ENCODE assay signal across 1 cellular context in the genomic region with DNA sequence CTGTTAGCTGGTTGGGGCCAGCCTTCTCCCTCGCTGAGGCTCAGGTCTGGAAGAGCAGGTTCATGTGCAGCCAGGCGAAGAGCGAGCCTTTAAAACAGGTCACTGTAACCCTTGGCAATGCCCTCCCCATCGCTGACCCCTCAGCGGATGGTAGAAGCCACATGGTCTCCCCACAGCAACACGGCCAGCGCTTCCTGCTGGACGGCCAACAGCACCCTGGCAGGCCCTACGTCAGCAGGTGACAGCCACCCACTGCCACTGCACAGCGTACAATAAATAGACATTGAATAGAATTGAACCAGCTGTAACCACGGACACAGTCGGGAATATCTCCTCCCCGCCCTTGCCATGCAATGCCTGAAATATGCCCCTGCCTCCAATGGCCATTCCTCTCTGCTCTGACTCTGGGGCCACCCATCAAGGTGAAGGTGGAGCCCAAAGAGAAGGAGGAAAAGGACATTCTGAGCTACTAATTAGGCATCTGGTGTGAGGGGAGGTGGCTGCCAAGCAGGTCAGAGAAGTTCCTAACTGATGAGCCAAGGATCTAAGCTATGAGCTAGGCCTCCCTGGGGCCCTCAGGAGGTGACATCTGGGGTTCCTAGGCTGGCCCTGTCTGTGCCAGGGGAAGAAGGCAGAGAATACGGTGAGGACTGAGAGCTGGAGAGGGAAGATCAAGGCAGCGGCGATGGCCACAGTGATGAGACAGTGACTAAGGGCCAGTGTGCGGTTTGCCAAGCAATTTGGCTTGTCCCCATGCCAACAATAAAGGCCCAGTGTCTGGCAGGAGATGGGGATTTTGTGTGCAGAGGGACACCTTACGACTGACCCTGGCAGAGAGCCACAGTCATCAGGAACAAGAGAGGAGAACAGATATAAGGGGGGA.
TF ChIP-seq lines count a peak whose summit lies in the region.

No MANE protein-coding gene starts in this region.

TF ChIP-seq in H1, 55 proteins besides CTCF, POLR2A, EP300 and RAD21:
- TF ChIP-seq, protein P1, sequence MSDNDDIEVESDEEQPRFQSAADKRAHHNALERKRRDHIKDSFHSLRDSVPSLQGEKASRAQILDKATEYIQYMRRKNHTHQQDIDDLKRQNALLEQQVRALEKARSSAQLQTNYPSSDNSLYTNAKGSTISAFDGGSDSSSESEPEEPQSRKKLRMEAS (IDR thresholded peaks at IDR 0.05): no peak
- TF ChIP-seq RBBP5 (IDR thresholded peaks at IDR 0.05; ENCODE audit: borderline replicate concordance, low read depth, low read length) (no peak), POLR2AphosphoS5 (IDR thresholded peaks at IDR 0.05; ENCODE audit: low read depth, low read length) (no peak), JUND (IDR thresholded peaks at IDR 0.05; ENCODE audit: low read length) (no peak), CTBP2 (IDR thresholded peaks at IDR 0.05; ENCODE audit: borderline replicate concordance, insufficient read depth, insufficient read length, low read length) (no peak)
- TF ChIP-seq, protein P2, sequence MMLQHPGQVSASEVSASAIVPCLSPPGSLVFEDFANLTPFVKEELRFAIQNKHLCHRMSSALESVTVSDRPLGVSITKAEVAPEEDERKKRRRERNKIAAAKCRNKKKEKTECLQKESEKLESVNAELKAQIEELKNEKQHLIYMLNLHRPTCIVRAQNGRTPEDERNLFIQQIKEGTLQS (IDR thresholded peaks at IDR 0.05; ENCODE audit: insufficient read depth, low read depth, low read length): no peak
- TF ChIP-seq, protein P3, sequence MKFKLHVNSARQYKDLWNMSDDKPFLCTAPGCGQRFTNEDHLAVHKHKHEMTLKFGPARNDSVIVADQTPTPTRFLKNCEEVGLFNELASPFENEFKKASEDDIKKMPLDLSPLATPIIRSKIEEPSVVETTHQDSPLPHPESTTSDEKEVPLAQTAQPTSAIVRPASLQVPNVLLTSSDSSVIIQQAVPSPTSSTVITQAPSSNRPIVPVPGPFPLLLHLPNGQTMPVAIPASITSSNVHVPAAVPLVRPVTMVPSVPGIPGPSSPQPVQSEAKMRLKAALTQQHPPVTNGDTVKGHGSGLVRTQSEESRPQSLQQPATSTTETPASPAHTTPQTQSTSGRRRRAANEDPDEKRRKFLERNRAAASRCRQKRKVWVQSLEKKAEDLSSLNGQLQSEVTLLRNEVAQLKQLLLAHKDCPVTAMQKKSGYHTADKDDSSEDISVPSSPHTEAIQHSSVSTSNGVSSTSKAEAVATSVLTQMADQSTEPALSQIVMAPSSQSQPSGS (IDR thresholded peaks at IDR 0.05; ENCODE audit: low read length): no peak
